ENCODE assay signal across 24 cellular contexts in the genomic region with DNA sequence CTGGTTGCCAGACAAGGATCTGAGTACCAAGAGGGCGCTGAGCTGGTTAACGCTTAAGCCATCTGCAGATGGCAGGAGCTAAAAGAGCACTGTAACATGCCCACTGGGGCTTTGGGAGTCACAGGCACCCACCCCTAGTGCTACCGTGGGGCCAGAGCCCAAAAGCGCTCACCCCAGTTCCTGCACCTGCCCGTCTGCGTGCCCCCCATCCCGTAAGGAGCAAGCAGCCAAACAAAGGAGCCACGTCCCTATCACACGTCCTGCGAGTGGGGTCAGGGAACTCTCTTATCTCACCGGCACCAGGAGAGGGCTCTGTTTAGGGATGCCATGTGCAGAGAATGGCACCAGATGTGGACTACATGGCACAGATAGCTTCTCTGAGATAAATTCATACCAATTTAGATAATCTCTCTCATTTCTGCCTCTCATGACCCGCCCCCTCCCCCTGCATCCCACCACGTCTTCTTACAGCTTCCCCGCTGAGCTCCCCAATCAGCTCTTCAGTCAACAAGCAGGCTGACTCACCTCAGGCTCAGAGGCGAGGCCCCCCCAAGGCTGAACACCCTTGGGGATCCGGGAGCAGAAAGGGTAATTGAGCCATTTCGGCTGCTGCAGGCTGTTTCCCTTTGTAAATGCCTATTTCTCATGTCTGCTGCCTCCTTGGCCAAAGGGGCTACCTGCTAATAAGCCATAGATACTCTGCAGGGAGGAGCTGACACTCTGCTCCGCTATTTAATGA.
DNase-seq lines count a peak whose midpoint lies in the region; ATAC-seq, FAIRE-seq and TF ChIP-seq lines count a peak whose summit lies in the region.
"Had no signal": no experiment of that assay in that cellular context is flagged by ENCODE, and none has a peak within 500 bp of the region (broad histone marks: within the 10 kb centered on the region; RNA-seq: fewer than 3 reads in every experiment).

No MANE protein-coding gene starts in this region.

- no peaks in the 10 kb centered on the region for H3K79me1 ChIP-seq in H9 (ENCODE audit: insufficient read depth, low read depth, low read length, poor library complexity, severe bottlenecking)

- H2BK20ac ChIP-seq in H9 (ENCODE audit: low read depth, low read length, poor library complexity, severe bottlenecking), result no peak overlapping the region

- H3K9me3 ChIP-seq in HEK293 (ENCODE audit: control insufficient read depth, insufficient read depth, low read depth, low read length) (no peaks in the 10 kb centered on the region), kidney (ENCODE audit: control insufficient read depth in 1 of 2, low read length in 2 of 2) (no peaks in the 10 kb centered on the region), H9 (ENCODE audit: control insufficient read depth, low read depth, low read length) (no peaks in the 10 kb centered on the region), vagina (no peaks in the 10 kb centered on the region)
- H3K9me3 ChIP-seq: BE2C, BLaER1 had no signal

- no peak overlapping the region for H3K14ac ChIP-seq in H9 (ENCODE audit: insufficient read depth, low read length)

- ATAC-seq in Right ventricle myocardium inferior, result no peak
- no peak for ATAC-seq in Right ventricle myocardium superior (ENCODE audit: poor library complexity)
- ATAC-seq in GM18907 (IDR thresholded peaks at IDR 0.05; ENCODE audit: unreplicated experiment), result no peak

- no peak overlapping the region for H2AK5ac ChIP-seq in H9 (ENCODE audit: insufficient read length, low read length)

- no peak overlapping the region for H2BK15ac ChIP-seq in H9 (ENCODE audit: low read depth, low read length)

- H4K5ac ChIP-seq in H9 (ENCODE audit: insufficient read length, low read depth, low read length), result no peak overlapping the region

- FAIRE-seq in kidney (lab: Jason Lieb, UNC), result no peak
- FAIRE-seq: A204.1, G401.6, GM12891 had no signal

- H3K18ac ChIP-seq in H9 (ENCODE audit: insufficient read length, low read depth, low read length), result no peak overlapping the region

- H3K27me3 Mint-ChIP-seq in H9 (ENCODE audit: low read depth), result peaks cover 7% of the 10 kb centered on the region

- H2BK12ac ChIP-seq in H9 (ENCODE audit: insufficient read length, low read depth, low read length), result no peak overlapping the region

- 0 out of 2 replicates have a peak, but pooled peaks cover 6% of the 10 kb centered on the region for H3K4me1 ChIP-seq in HEK293 (ENCODE audit: control insufficient read depth, insufficient read depth, low read length)
- no peaks in the 10 kb centered on the region for H3K4me1 ChIP-seq in kidney (ENCODE audit: control insufficient read depth in 1 of 2, insufficient read depth in 1 of 2, low read depth in 1 of 2, low read length in 2 of 2)
- no peaks in the 10 kb centered on the region for H3K4me1 ChIP-seq in H9 (ENCODE audit: insufficient read depth, low read length)
- H3K4me1 ChIP-seq in vagina, result no peaks in the 10 kb centered on the region
- H3K4me1 ChIP-seq: BLaER1 had no signal

- H3K36me3 ChIP-seq in HEK293 (ENCODE audit: control insufficient read depth in 2 of 2, insufficient read depth in 1 of 2, low read length in 2 of 2) (peaks cover 0 to 7% of the 10 kb centered on the region in 2 experiments; a peak in 1 of 3 replicates), kidney (ENCODE audit: control insufficient read depth in 1 of 2, insufficient read depth in 2 of 2, low read length in 2 of 2) (no peaks in the 10 kb centered on the region), vagina (no peaks in the 10 kb centered on the region)
- H3K36me3 ChIP-seq: BLaER1 had no signal

- H3T11ph ChIP-seq in H9 (ENCODE audit: low read length), result no peak overlapping the region

- peaks cover 0 to 2% (median 0%) of the 10 kb centered on the region in 3 experiments; a peak in 2 of 7 replicates for H3K36me3 Mint-ChIP-seq in H9 (ENCODE audit: insufficient read depth in 1 of 3, low read depth in 3 of 3)
- H3K36me3 Mint-ChIP-seq: CD14-positive monocyte; CD4-positive, alpha-beta memory T cell; CD4-positive, CD25-positive, alpha-beta regulatory T cell; CD8-positive, alpha-beta memory T cell had no signal

- no peak overlapping the region for H3K23ac ChIP-seq in H9 (ENCODE audit: insufficient read length, low read depth, low read length)

- no peaks in the 10 kb centered on the region for H3K79me2 ChIP-seq in H9 (ENCODE audit: insufficient read depth, low read length)

- H4K91ac ChIP-seq in H9 (ENCODE audit: insufficient read length, low read depth, low read length), result no peak overlapping the region

- no peak for TF ChIP-seq CTCF in HEK293 (tag by site-specific recombination; IDR thresholded peaks at IDR 0.05)
- no peak for TF ChIP-seq CTCF in kidney (IDR thresholded peaks at IDR 0.05; ENCODE audit: borderline replicate concordance, extremely low read depth, insufficient read depth)
- TF ChIP-seq CTCF in H9 (conservative IDR thresholded peaks at IDR 0.05), result no peak
- TF ChIP-seq CTCF in vagina (IDR thresholded peaks at IDR 0.05), result no peak

- H2BK5ac ChIP-seq in H9 (ENCODE audit: insufficient read length, low read length), result no peak overlapping the region

- H3K4me1 Mint-ChIP-seq in H9, result peaks cover 3 to 8% of the 10 kb centered on the region in 2 experiments; a peak in 3 of 4 replicates
- H3K4me1 Mint-ChIP-seq: CD14-positive monocyte; CD4-positive, alpha-beta memory T cell; CD4-positive, CD25-positive, alpha-beta regulatory T cell; CD8-positive, alpha-beta memory T cell had no signal

- no peak overlapping the region for H3K4me3 Mint-ChIP-seq in H9
- H3K4me3 Mint-ChIP-seq: CD14-positive monocyte; CD4-positive, alpha-beta memory T cell; CD4-positive, CD25-positive, alpha-beta regulatory T cell; CD8-positive, alpha-beta memory T cell had no signal

- TF ChIP-seq POLR2A in vagina (IDR thresholded peaks at IDR 0.05), result no peak

- no peak overlapping the region for H2BK120ac ChIP-seq in H9 (ENCODE audit: low read depth, low read length, poor library complexity, severe bottlenecking)

- no CpG with 5 or more reads among the region's 18 CpGs for WGBS in H9 (ENCODE audit: extremely low coverage, insufficient read length, low lambda C conversion rate)

- H3K4me3 ChIP-seq in HEK293 (ENCODE audit: low read depth, low read length) (no peak overlapping the region), kidney (ENCODE audit: low read length in 2 of 2) (no peak overlapping the region), vagina (no peak overlapping the region)
- H3K4me3 ChIP-seq: BLaER1 had no signal

- H2AFZ ChIP-seq in H9 (ENCODE audit: low read length), result no peak overlapping the region

- H3K23me2 ChIP-seq in H9 (ENCODE audit: insufficient read length, low read depth, low read length, poor library complexity, severe bottlenecking), result no peaks in the 10 kb centered on the region

- DNase-seq in Right ventricle myocardium inferior (ENCODE audit: missing footprints), result peak; percentile 28
- DNase-seq in Right ventricle myocardium superior, result no peak
- DNase-seq in kidney, result peak; percentile 26
- peak; percentile 62 for DNase-seq in posterior vena cava (ENCODE audit: low spot score)
- no peak for DNase-seq in H9
- DNase-seq in vagina (ENCODE audit: extremely low spot score in 2 of 2), result no peak
- DNase-seq: 8988T; ACHN; BE2C; C1 segment of cervical spinal cord; CD4-positive, alpha-beta memory T cell; CD4-positive, CD25-positive, alpha-beta regulatory T cell; CD8-positive, alpha-beta memory T cell; COR-L47; DMS 273 treated with DMSO at 0.1 percent for 48 hours; DMS79 treated with DMSO at 0.1 percent for 48 hours; GF-D8 had no signal

- no peak overlapping the region for H3K4me2 ChIP-seq in H9 (ENCODE audit: insufficient read depth, insufficient read length, low read length)
- H3K4me2 ChIP-seq: BLaER1 had no signal

- H3K4ac ChIP-seq in H9 (ENCODE audit: low read depth, low read length), result no peak overlapping the region

- no peaks in the 10 kb centered on the region for H3K27me3 ChIP-seq in H9 (ENCODE audit: insufficient read depth, low read length)
- no peaks in the 10 kb centered on the region for H3K27me3 ChIP-seq in vagina
- H3K27me3 ChIP-seq: BE2C, BLaER1 had no signal

- POLR2A ChIA-PET in HEK293 (lab: Yijun Ruan, JAX), result no interaction called here

- no peak overlapping the region for H3K9ac ChIP-seq in kidney (ENCODE audit: low read length in 2 of 2)
- no peak overlapping the region for H3K9ac ChIP-seq in H9 (ENCODE audit: extremely low read depth, insufficient read length, low read length)
- H3K9ac ChIP-seq: BLaER1 had no signal

- H3K27ac Mint-ChIP-seq in H9, result no peak overlapping the region
- H3K27ac Mint-ChIP-seq: CD4-positive, alpha-beta memory T cell; CD4-positive, CD25-positive, alpha-beta regulatory T cell had no signal

- no peak overlapping the region for H4K8ac ChIP-seq in H9 (replicated peaks; ENCODE audit: insufficient read length, low read depth, low read length)

- CTCF ChIA-PET in HEK293 (lab: Yijun Ruan, JAX), result interaction anchor here (0.6 kb wide), 1 partner anchor 295 kb away, joined by 4 read pairs; no protein-coding TSS in a partner anchor

- intact Hi-C loops in Right ventricle myocardium inferior (cut with DNase I) (no loop called here), Right ventricle myocardium superior (cut with DNase I) (no loop called here), kidney (cut with DNase I) (no loop called here), posterior vena cava (cut with DNase I) (no loop called here), vagina (cut with DNase I) (no loop called here)

- H3K27ac ChIP-seq in HEK293 (ENCODE audit: extremely low read depth, low read depth, low read length), result no peak overlapping the region
- no peak overlapping the region for H3K27ac ChIP-seq in kidney (ENCODE audit: low read depth in 2 of 2, low read length in 2 of 2)
- no peak overlapping the region for H3K27ac ChIP-seq in H9 (ENCODE audit: insufficient read length, low read depth, low read length)
- H3K27ac ChIP-seq in vagina, result no peak overlapping the region
- H3K27ac ChIP-seq: BLaER1 had no signal

- H3K9me3 Mint-ChIP-seq in H9, result peaks cover 6 to 11% of the 10 kb centered on the region in 2 experiments
- H3K9me3 Mint-ChIP-seq: CD4-positive, alpha-beta memory T cell had no signal

- no peak overlapping the region for H3K56ac ChIP-seq in H9 (ENCODE audit: insufficient read length, low read depth, low read length)

- no peaks in the 10 kb centered on the region for H4K20me1 ChIP-seq in H9 (ENCODE audit: control insufficient read depth, insufficient read depth, insufficient read length)
- H4K20me1 ChIP-seq: BLaER1 had no signal

TF ChIP-seq in HEK293, 187 proteins besides CTCF, POLR2A, EP300 and RAD21 (continues in another document):
- no peak for TF ChIP-seq ZNF354C (tag by site-specific recombination; IDR thresholded peaks at IDR 0.05; ENCODE audit: borderline replicate concordance, low read depth)
- TF ChIP-seq ZNF473 (tag by site-specific recombination; IDR thresholded peaks at IDR 0.05), result no peak
- peak; percentile 89 for TF ChIP-seq ZIC2 (tag by site-specific recombination; IDR thresholded peaks at IDR 0.05)
- no peak for TF ChIP-seq GLIS2 (tag by site-specific recombination; IDR thresholded peaks at IDR 0.05)

Comparison
In these comparisons a context has a peak if more than half of its experiments do, and no peak if none do; other contexts are left out.
1. DNase-seq: peak in Right ventricle myocardium inferior (single experiment), kidney (single experiment) and posterior vena cava (single experiment); none in Right ventricle myocardium superior (single experiment), H9 (single experiment) and vagina (0 of 2).